ENCODE assay signal across 1 cellular context in genomic region chr19:47545061-47545948, GRCh38.
TF ChIP-seq lines count a peak whose summit lies in the region.

No MANE protein-coding gene starts in this region.

TF ChIP-seq in IMR-90, 13 proteins besides CTCF, POLR2A, EP300 and RAD21 (continued from another document):
- TF ChIP-seq USF2 (IDR thresholded peaks at IDR 0.05; ENCODE audit: low read depth, low read length) (no peak), CHD1 (IDR thresholded peaks at IDR 0.05; ENCODE audit: low read depth, low read length) (no peak), MXI1 (IDR thresholded peaks at IDR 0.05; ENCODE audit: borderline replicate concordance, low read depth, low read length) (no peak), RFX5 (IDR thresholded peaks at IDR 0.05; ENCODE audit: low read depth, low read length) (no peak), MAZ (IDR thresholded peaks at IDR 0.05; ENCODE audit: borderline replicate concordance, low read depth, low read length) (no peak), SMC3 (IDR thresholded peaks at IDR 0.05; ENCODE audit: low read depth, low read length) (no peak), NFE2L2 (IDR thresholded peaks at IDR 0.05; ENCODE audit: low read depth, low read length) (no peak), ELK1 (IDR thresholded peaks at IDR 0.05; ENCODE audit: borderline replicate concordance, low read depth, low read length) (no peak), FOS (IDR thresholded peaks at IDR 0.05; ENCODE audit: low read depth, low read length) (no peak), MAFK (IDR thresholded peaks at IDR 0.05; ENCODE audit: low read depth, low read length) (no peak), BHLHE40 (IDR thresholded peaks at IDR 0.05; ENCODE audit: low read depth, low read length) (no peak)
